In genomic region chr6:30615958-30616810, GRCh38 we compare ENCODE assay signal across 6 cellular contexts. TPM values are rescaled to one million over a fixed set of nuclear protein-coding genes. Genes with fewer than 3 reads are reported as not detected.
DNase-seq lines count a peak whose midpoint lies in the region; ATAC-seq and TF ChIP-seq lines count a peak whose summit lies in the region.

No MANE protein-coding gene starts in this region.

- no peaks in the 10 kb centered on the region for H3K9me3 ChIP-seq in breast epithelium

- peak; percentile 38 for TF ChIP-seq POLR2A in breast epithelium (IDR thresholded peaks at IDR 0.05)

- H3K4me3 ChIP-seq in breast epithelium: peak overlapping the region; percentile 82 to 91 (median 86)

- TF ChIP-seq CTCF in breast epithelium (IDR thresholded peaks at IDR 0.05): no peak

- in situ Hi-C loops in G401 (cut with HindIII; ENCODE audit: low sequenced_read_pairs): no loop called here

- peaks cover 0 to 18% of the 10 kb centered on the region in 2 donors for H3K4me1 ChIP-seq in breast epithelium

- peak overlapping the region; percentile 95 to 100 for H3K27ac ChIP-seq in breast epithelium

- H3K36me3 ChIP-seq in breast epithelium: no peaks in the 10 kb centered on the region

- H3K27me3 ChIP-seq in breast epithelium: no peaks in the 10 kb centered on the region

- intact Hi-C loops in breast epithelium (cut with DNase I; ENCODE audit: low total_unique reads): no loop called here

- ATAC-seq in GM18511 (IDR thresholded peaks at IDR 0.05; ENCODE audit: unreplicated experiment): no peak

- DNase-seq in G401 (ENCODE audit: low spot score) (peak; percentile 76), NCI-H510A treated with DMSO at 0.1 percent for 48 hours (lab: John Stamatoyannopoulos, UW) (peak; percentile 66), breast epithelium (ENCODE audit: low spot score in 2 of 2) (peak in 1 of 2 donors; percentile 43), myocyte (ENCODE audit: low read depth) (peak; percentile 59), AG08395 (ENCODE audit: low spot score) (no peak)

RNA-seq across cellular contexts. Expression of gene PPP1R10, which starts 0.9 kb away (rescaled TPM):
- 6.8 and 14.4 TPM in 2 replicates for total RNA-seq in G401 (2014; rRNA removed; shearing (Covaris generic))
- total RNA-seq in breast epithelium: 10 to 100 TPM; 17.3 to 51.1 (median 26.5) TPM
- 32.1 and 40.0 TPM in 2 replicates for total RNA-seq in myocyte
- 27.8 TPM for polyA plus RNA-seq in myocyte (2012)

RNA-seq across cellular contexts. Expression of gene MRPS18B, which starts 1.5 kb away (rescaled TPM):
- total RNA-seq in G401 (2014; rRNA removed; shearing (Covaris generic)): 38.3 and 47.5 TPM in 2 replicates
- 10 to 100 TPM; 42.1 to 70.8 (median 52.4) TPM for total RNA-seq in breast epithelium
- 64.3 and 65.5 TPM in 2 replicates for total RNA-seq in myocyte
- 61.7 TPM for polyA plus RNA-seq in myocyte (2012)

RNA-seq across cellular contexts. Expression of gene ATAT1, which starts 10.5 kb away (rescaled TPM):
- total RNA-seq in G401 (2014; rRNA removed; shearing (Covaris generic)): 0.68 and 1.7 TPM in 2 replicates
- total RNA-seq in breast epithelium (10 to 100 TPM in 1 of 3 donors, 1 to 10 TPM in 2; 5.3 to 10.5 (median 8.8) TPM), myocyte (8.1 and 13.3 TPM in 2 replicates)
- 28.4 TPM for polyA plus RNA-seq in myocyte (2012)

RNA-seq across cellular contexts. Expression of gene C6orf136, which starts 30.7 kb away (rescaled TPM):
- 5.3 and 11.7 TPM in 2 replicates for total RNA-seq in G401 (2014; rRNA removed; shearing (Covaris generic))
- total RNA-seq in breast epithelium (10 to 100 TPM in 2 of 3 donors, 1 to 10 TPM in 1; 9.6 to 19.0 (median 16.1) TPM), myocyte (7.0 and 7.5 TPM in 2 replicates)
- polyA plus RNA-seq in myocyte (2012): 15.8 TPM

RNA-seq across cellular contexts. Expression of gene ABCF1, which starts 44.9 kb away (rescaled TPM):
- total RNA-seq in G401 (2014; rRNA removed; shearing (Covaris generic)): 41.9 and 83.7 TPM in 2 replicates
- total RNA-seq in breast epithelium (10 to 100 TPM; 41.0 to 55.2 (median 51.5) TPM), myocyte (59.6 and 66.3 TPM in 2 replicates)
- polyA plus RNA-seq in myocyte (2012): 68.0 TPM
